11 cellular contexts compared by ENCODE assay signal in the genomic region with DNA sequence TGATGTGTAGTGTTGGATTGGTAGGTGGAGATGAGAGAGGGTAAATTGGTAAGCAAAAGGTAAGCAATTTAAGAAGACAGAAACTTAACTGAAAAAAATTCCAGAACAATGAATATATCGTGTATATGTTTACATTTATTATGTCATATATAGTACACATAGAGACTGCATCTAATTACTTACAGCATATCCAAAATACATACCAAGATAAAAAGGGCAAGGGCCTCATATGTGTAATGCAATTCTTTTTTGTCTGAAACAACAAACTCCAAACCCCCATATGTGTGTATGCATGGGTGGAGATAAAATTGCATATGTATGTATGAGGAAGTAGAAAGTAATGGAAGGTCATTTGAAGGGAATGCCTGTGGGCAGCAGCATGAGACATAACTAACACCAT. TPM values are rescaled to one million over a fixed set of nuclear protein-coding genes. Genes with fewer than 3 reads are reported as not detected.
"Had no signal": no experiment of that assay in that cellular context is flagged by ENCODE, and none has a peak within 500 bp of the region (broad histone marks: within the 10 kb centered on the region; RNA-seq: fewer than 3 reads in every experiment).

No MANE protein-coding gene starts in this region.

- H2AFZ ChIP-seq: GM23248, GM23338 had no signal

- H3K4me3 ChIP-seq: GM23248, GM23338, HAP-1 had no signal

- H3K4me2 ChIP-seq: GM23338 had no signal

- H3K9me3 Mint-ChIP-seq: GM23338 had no signal

- H3K4me1 Mint-ChIP-seq: GM23338, H9 had no signal

- H3K4me1 ChIP-seq: HAP-1 had no signal

- H3K36me3 ChIP-seq: HAP-1 had no signal

- DNase-seq: GM23248, GOT3, H7, H9, HCEC 1CT, HFFc6 had no signal

- ATAC-seq: GM23338, HCT116 had no signal

- H3K27ac Mint-ChIP-seq: GM23338, H9, HFFc6 had no signal

- H3K9ac ChIP-seq: GM23248 had no signal

- H3K4me3 Mint-ChIP-seq: GM23338, H9, HFFc6 had no signal

- H3K27ac ChIP-seq: GM23248 had no signal

RNA-seq across cellular contexts. Expression of gene KRTAP20-3, which starts 4.2 kb away (rescaled TPM):
- total RNA-seq: GM23248, GM23338, H1, H4, H7, H9, HFFc6 had no signal

RNA-seq across cellular contexts. Expression of gene KRTAP20-2, which starts 11.9 kb away (rescaled TPM):
- total RNA-seq: GM23248, GM23338, H1, H4, H7, H9, HFFc6 had no signal

RNA-seq across cellular contexts. Expression of gene KRTAP20-4, which starts 26.5 kb away (rescaled TPM):
- total RNA-seq: GM23248, GM23338, H1, H4, H7, H9, HFFc6 had no signal

RNA-seq across cellular contexts. Expression of gene KRTAP20-1, which starts 30.7 kb away (rescaled TPM):
- total RNA-seq: GM23248, GM23338, H1, H4, H7, H9, HFFc6 had no signal

RNA-seq across cellular contexts. Expression of gene KRTAP6-1, which starts 33.2 kb away (rescaled TPM):
- total RNA-seq: GM23248, GM23338, H1, H4, H7, H9, HFFc6 had no signal
